Comparison of ENCODE assay signal across 13 cellular contexts in the genomic region with DNA sequence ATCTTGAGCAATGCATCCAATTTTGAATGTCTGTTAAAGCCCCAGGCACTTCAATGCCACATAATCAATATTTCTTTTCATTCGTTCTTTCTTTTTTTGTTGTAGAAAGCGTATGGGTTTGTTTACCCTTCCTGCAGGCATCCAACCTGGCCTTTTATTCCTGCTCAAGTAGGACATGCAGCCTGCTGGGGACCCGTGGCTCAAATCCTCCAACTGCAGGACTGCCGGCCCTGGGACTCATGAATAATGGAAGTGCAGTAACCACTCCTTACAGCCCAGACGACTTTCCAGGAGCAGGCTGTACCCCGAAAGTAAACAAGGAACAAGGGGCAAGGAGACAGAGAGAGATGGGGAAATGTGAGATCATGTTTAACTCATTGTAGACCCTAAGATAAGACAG.
DNase-seq lines count a peak whose midpoint lies in the region; ATAC-seq lines count a peak whose summit lies in the region.
"Had no signal": no experiment of that assay in that cellular context is flagged by ENCODE, and none has a peak within 500 bp of the region (broad histone marks: within the 10 kb centered on the region; RNA-seq: fewer than 3 reads in every experiment).

No MANE protein-coding gene starts in this region.

- DNase-seq in COR-L47 (lab: John Stamatoyannopoulos, UW) (peak; percentile 3), G401 (ENCODE audit: low spot score) (peak; percentile 8), NCI-H345 (lab: John Stamatoyannopoulos, UW) (peak; percentile 52), cerebellar cortex (ENCODE audit: low spot score) (peak; percentile 5), NCI-H510A (lab: John Stamatoyannopoulos, UW) (no peak), SKM-1 (lab: John Stamatoyannopoulos, UW; ENCODE audit: unreplicated experiment) (no peak), NOMO-1 treated with dmso at 0.1 percent for 144 hours (lab: John Stamatoyannopoulos, UW; ENCODE audit: unreplicated experiment) (no peak)
- DNase-seq: ACHN; CD4-positive, alpha-beta T cell; DMS79 treated with DMSO at 0.1 percent for 48 hours; H9 had no signal

- in situ Hi-C loops in G401 (cut with HindIII; ENCODE audit: low sequenced_read_pairs): no loop called here

- ATAC-seq in HG03175 (IDR thresholded peaks at IDR 0.05; ENCODE audit: unreplicated experiment): no peak
- ATAC-seq: GM12878 had no signal

Comparison
In these comparisons a context has a peak if more than half of its experiments do, and no peak if none do; other contexts are left out.
1. DNase-seq: peak in COR-L47 (single experiment), G401 (single experiment), NCI-H345 (single experiment) and cerebellar cortex (single experiment); none in NCI-H510A (single experiment), SKM-1 (single experiment) and NOMO-1 treated with dmso at 0.1 percent for 144 hours (single experiment).